18 cellular contexts compared by ENCODE assay signal in genomic region chr3:104297617-104298016, GRCh38.
"Had no signal": no experiment of that assay in that cellular context is flagged by ENCODE, and none has a peak within 500 bp of the region (broad histone marks: within the 10 kb centered on the region; RNA-seq: fewer than 3 reads in every experiment).

No MANE protein-coding gene starts in this region.

- H3K9me3 ChIP-seq: SK-N-SH had no signal

- DNase-seq: KBM-7, MV-4-11, NCI-H1048, NCI-H1105, NCI-H1417, NCI-H1436 treated with DMSO at 0.1 percent for 48 hours, NCI-H1694, NCI-H187 treated with DMSO at 0.1 percent for 48 hours, NCI-H2029 treated with DMSO at 0.1 percent for 48 hours, NCI-H226, NCI-H446, NCI-H510A, NCI-H524 treated with DMSO at 0.1 percent for 48 hours, NCI-H82, SHP77, SK-N-SH had no signal

- H3K9me2 ChIP-seq: SK-N-SH had no signal

- ATAC-seq: Panc1 had no signal

- H3K4me2 ChIP-seq: SK-N-SH had no signal

- H3K9ac ChIP-seq: SK-N-SH had no signal

- H3K27ac ChIP-seq: RWPE1 had no signal
